ENCODE assay signal across 8 cellular contexts in genomic region chr9:132235894-132236661, GRCh38.
DNase-seq lines count a peak whose midpoint lies in the region; ATAC-seq, FAIRE-seq and TF ChIP-seq lines count a peak whose summit lies in the region.

No MANE protein-coding gene starts in this region.

- TF ChIP-seq POLR2A in A549 (IDR thresholded peaks at IDR 0.05; ENCODE audit: low read length), result no peak

- peak; percentile 94 for TF ChIP-seq CTCF in A549 (IDR thresholded peaks at IDR 0.05)
- peak; percentile 97 for TF ChIP-seq CTCF in GM13977 (IDR thresholded peaks at IDR 0.05; ENCODE audit: extremely low read depth, insufficient read depth, missing control alignments)
- peak; percentile 98 for TF ChIP-seq CTCF in chondrocyte (IDR thresholded peaks at IDR 0.05)
- TF ChIP-seq CTCF in left lung (IDR thresholded peaks at IDR 0.05), result peak; percentile 94

- TF ChIP-seq EP300 in A549 (IDR thresholded peaks at IDR 0.05), result no peak

- H3K36me3 ChIP-seq in left lung, result no peaks in the 10 kb centered on the region

- H3K4me3 ChIP-seq in A549, result no peak overlapping the region
- no peak overlapping the region for H3K4me3 ChIP-seq in left lung

- intact Hi-C loops in left lung (cut with DNase I), result loop anchor here in 1 of 2 donors (5.0 to 10.0 kb wide), 2 partner anchors 71 to 469 kb away; partner anchors contain the start of gene NTNG2

- H3K4me2 ChIP-seq in A549, result no peak overlapping the region

- POLR2A ChIA-PET in A549 (lab: Yijun Ruan, JAX), result interaction anchor here (1.1 kb wide), 1 partner anchor 66 kb away, joined by 3 read pairs; no protein-coding TSS in a partner anchor

- DNase-seq in A549 (ENCODE audit: low read depth in 1 of 2, low spot score in 1 of 2) (peak; percentile 75 to 84), GM13977 (ENCODE audit: low spot score) (peak; percentile 89), NCI-H2227 treated with DMSO at 0.1 percent for 48 hours (lab: John Stamatoyannopoulos, UW) (peak; percentile 47), chondrocyte (ENCODE audit: low spot score) (no peak), left lung (peak; percentile 77 to 93)
- peak; percentile 70 for DNase-seq in activated CD4-positive, alpha-beta T cell treated with anti-CD3 and anti-CD28 coated beads for 1 hour
- peak; percentile 69 to 81 (median 71) for DNase-seq in stimulated activated CD4-positive, alpha-beta T cell treated with anti-CD3 and anti-CD28 coated beads, TNF-alpha, amount 100 ng/mL, for 24 hours (ENCODE audit: low read depth in 3 of 3)

- H3K9me3 Mint-ChIP-seq in chondrocyte (ENCODE audit: low read depth), result no peaks in the 10 kb centered on the region

- no peaks in the 10 kb centered on the region for H3K9me3 ChIP-seq in A549
- H3K9me3 ChIP-seq in left lung, result no peaks in the 10 kb centered on the region

- no peak for FAIRE-seq in A549 (lab: Jason Lieb, UNC)

- peaks cover 0 to 34% of the 10 kb centered on the region in 2 donors for H3K27me3 ChIP-seq in left lung

- H3K4me3 Mint-ChIP-seq in chondrocyte (ENCODE audit: unreplicated experiment), result no peak overlapping the region

- in situ Hi-C loops in GM13977 (cut with MboI; ENCODE audit: low pct_unique_long_range_greater_than_20kb, low sequenced_read_pairs, unreplicated experiment), result no loop called here

- peaks cover 9% of the 10 kb centered on the region; the same call in 2 of the 3 replicates for H3K4me1 ChIP-seq in A549
- H3K4me1 ChIP-seq in left lung, result peaks cover 0 to 33% of the 10 kb centered on the region in 2 donors

- H3K27me3 Mint-ChIP-seq in chondrocyte (ENCODE audit: low read depth), result peaks cover 29% of the 10 kb centered on the region

- H3K27ac Mint-ChIP-seq in chondrocyte (ENCODE audit: unreplicated experiment), result no peak overlapping the region

- ATAC-seq in A549 (peak; percentile 19 to 67; a peak in 4 of 6 replicates), left lung (peak; percentile 39), HG02623 (IDR thresholded peaks at IDR 0.05; ENCODE audit: unreplicated experiment) (no peak)

- no peaks in the 10 kb centered on the region for H3K4me1 Mint-ChIP-seq in chondrocyte (ENCODE audit: low read depth)

- CTCF ChIA-PET in A549 (lab: Yijun Ruan, JAX), result interaction anchor here (0.5 to 10.6 kb wide), 77 partner anchors 8 to 645 kb away, joined by 3 to 232 read pairs (median 4); partner anchors contain the start of gene NTNG2

- no peaks in the 10 kb centered on the region for H3K36me3 Mint-ChIP-seq in chondrocyte (ENCODE audit: low read depth)

- TF ChIP-seq RAD21 in A549 (conservative IDR thresholded peaks at IDR 0.05 in 1 of 2, IDR thresholded peaks at IDR 0.05 in 1 of 2), result peak; percentile 91 to 97

- H3K27ac ChIP-seq in A549 (no peak overlapping the region), left lung (no peak overlapping the region)

- 35% methylated on average over 13 of the region's 19 CpGs for WGBS in A549 (ENCODE audit: missing lambda C conversion rate)

TF ChIP-seq in A549, 52 proteins besides CTCF, POLR2A, EP300 and RAD21:
- no peak for TF ChIP-seq ZNF302 (CRISPR knock-in tag; IDR thresholded peaks at IDR 0.05)
- TF ChIP-seq CBX8 (IDR thresholded peaks at IDR 0.05), result no peak
- no peak for TF ChIP-seq MYC (IDR thresholded peaks at IDR 0.05; ENCODE audit: borderline replicate concordance, low read length)
- TF ChIP-seq, protein P1, sequence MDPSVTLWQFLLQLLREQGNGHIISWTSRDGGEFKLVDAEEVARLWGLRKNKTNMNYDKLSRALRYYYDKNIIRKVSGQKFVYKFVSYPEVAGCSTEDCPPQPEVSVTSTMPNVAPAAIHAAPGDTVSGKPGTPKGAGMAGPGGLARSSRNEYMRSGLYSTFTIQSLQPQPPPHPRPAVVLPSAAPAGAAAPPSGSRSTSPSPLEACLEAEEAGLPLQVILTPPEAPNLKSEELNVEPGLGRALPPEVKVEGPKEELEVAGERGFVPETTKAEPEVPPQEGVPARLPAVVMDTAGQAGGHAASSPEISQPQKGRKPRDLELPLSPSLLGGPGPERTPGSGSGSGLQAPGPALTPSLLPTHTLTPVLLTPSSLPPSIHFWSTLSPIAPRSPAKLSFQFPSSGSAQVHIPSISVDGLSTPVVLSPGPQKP (IDR thresholded peaks at IDR 0.05; ENCODE audit: low read depth, low read length), result no peak
- no peak for TF ChIP-seq MAFK (IDR thresholded peaks at IDR 0.05; ENCODE audit: partially characterized antibody)
- TF ChIP-seq, protein P2, sequence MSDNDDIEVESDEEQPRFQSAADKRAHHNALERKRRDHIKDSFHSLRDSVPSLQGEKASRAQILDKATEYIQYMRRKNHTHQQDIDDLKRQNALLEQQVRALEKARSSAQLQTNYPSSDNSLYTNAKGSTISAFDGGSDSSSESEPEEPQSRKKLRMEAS (IDR thresholded peaks at IDR 0.05), result no peak
- TF ChIP-seq SMC3 (IDR thresholded peaks at IDR 0.05), result peak; percentile 82
- TF ChIP-seq ZSCAN20 (CRISPR knock-in tag; IDR thresholded peaks at IDR 0.05), result no peak
